Comparison of ENCODE assay signal across 20 cellular contexts in the genomic region with DNA sequence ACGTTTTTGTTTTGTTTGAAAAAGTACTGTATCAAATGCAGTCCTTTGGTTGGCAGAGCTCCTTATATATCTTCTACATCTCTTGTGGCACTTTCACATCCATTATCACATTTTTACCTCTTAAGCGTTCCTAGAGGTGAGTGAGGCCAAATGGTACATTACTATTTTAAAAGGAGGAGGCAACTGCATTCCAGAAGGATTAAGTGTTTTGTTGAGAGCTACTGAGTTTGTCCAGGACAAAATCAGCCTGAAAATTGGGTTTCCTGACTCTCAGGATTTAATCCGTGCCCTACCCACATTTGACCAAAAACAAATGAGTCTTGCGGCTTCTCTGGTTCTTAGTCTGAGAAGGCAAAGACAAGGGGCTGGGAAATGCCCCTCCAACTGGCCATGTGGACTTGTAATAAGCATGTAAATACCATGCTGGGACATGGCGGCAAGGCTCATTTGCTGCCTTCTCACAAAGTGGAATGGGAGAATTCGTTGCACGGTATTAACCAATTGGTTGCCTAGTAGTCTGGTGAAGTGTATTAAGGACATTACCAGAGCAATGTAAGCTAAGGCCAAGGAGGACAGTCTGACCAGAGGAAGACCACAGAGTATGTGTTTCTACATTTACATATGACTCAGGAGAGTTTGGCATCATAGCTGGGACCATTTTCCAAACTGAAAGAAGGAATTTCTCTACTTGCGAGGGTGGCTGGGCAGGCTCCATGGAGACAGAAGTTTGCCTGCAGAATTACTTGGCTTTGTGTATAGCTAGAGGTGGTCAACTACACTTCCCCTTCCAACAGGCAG.
DNase-seq lines count a peak whose midpoint lies in the region; ATAC-seq and TF ChIP-seq lines count a peak whose summit lies in the region.
"Had no signal": no experiment of that assay in that cellular context is flagged by ENCODE, and none has a peak within 500 bp of the region (broad histone marks: within the 10 kb centered on the region; RNA-seq: fewer than 3 reads in every experiment).

No MANE protein-coding gene starts in this region.

- TF ChIP-seq CTCF in fibroblast of mammary gland (conservative IDR thresholded peaks at IDR 0.05; ENCODE audit: control insufficient read depth, insufficient read depth, low read depth, low read length), result no peak

- peaks cover 17% of the 10 kb centered on the region for H3K4me1 Mint-ChIP-seq in activated CD8-positive, alpha-beta T cell treated with anti-CD3 and anti-CD28 coated beads, Interleukin-2, amount 10 ng/mL, durations not matched to agents 7 days and 5 days (ENCODE audit: low read depth)
- peaks cover 8% of the 10 kb centered on the region for H3K4me1 Mint-ChIP-seq in activated CD8-positive, alpha-beta memory T cell treated with anti-CD3 and anti-CD28 coated beads, Interleukin-2, amount 10 ng/mL, durations not matched to agents 7 days and 5 days

- POLR2A ChIA-PET in activated CD8-positive, alpha-beta T cell treated with anti-CD3 and anti-CD28 coated beads, Interleukin-2, amount 10 ng/mL, durations not matched to agents 7 days and 5 days (lab: Charles Lee), result no interaction called here

- H3K4me3 Mint-ChIP-seq in activated CD8-positive, alpha-beta T cell treated with anti-CD3 and anti-CD28 coated beads, Interleukin-2, amount 10 ng/mL, durations not matched to agents 7 days and 5 days, result no peak overlapping the region
- no peak overlapping the region for H3K4me3 Mint-ChIP-seq in activated CD8-positive, alpha-beta memory T cell treated with anti-CD3 and anti-CD28 coated beads, Interleukin-2, amount 10 ng/mL, durations not matched to agents 7 days and 5 days
- H3K4me3 Mint-ChIP-seq: activated CD8-positive, alpha-beta T cell treated with anti-CD3 and anti-CD28 coated beads for 36 hours; natural killer cell treated with Interleukin-12 subunit alpha and Interleukin-12 subunit beta and Interleukin-15 and Interleukin-18, amount 100 ng/mL, for 72 hours; stimulated activated naive CD8-positive, alpha-beta T cell treated with anti-CD3 and anti-CD28 coated beads, Interleukin-15, Interleukin-2, amounts not matched to agents 100 ng/mL and 50 ng/mL, for 24 hours had no signal

- H3K27ac Mint-ChIP-seq in activated CD8-positive, alpha-beta T cell treated with anti-CD3 and anti-CD28 coated beads, Interleukin-2, amount 10 ng/mL, durations not matched to agents 7 days and 5 days, result no peak overlapping the region
- no peak overlapping the region for H3K27ac Mint-ChIP-seq in activated CD8-positive, alpha-beta memory T cell treated with anti-CD3 and anti-CD28 coated beads, Interleukin-2, amount 10 ng/mL, durations not matched to agents 7 days and 5 days
- H3K27ac Mint-ChIP-seq: activated CD8-positive, alpha-beta T cell treated with anti-CD3 and anti-CD28 coated beads for 36 hours; natural killer cell treated with Interleukin-12 subunit alpha and Interleukin-12 subunit beta and Interleukin-15 and Interleukin-18, amount 100 ng/mL, for 72 hours; stimulated activated naive CD8-positive, alpha-beta T cell treated with anti-CD3 and anti-CD28 coated beads, Interleukin-15, Interleukin-2, amounts not matched to agents 100 ng/mL and 50 ng/mL, for 24 hours had no signal

- no peaks in the 10 kb centered on the region for H3K36me3 Mint-ChIP-seq in activated CD8-positive, alpha-beta T cell treated with anti-CD3 and anti-CD28 coated beads, Interleukin-2, amount 10 ng/mL, durations not matched to agents 7 days and 5 days (ENCODE audit: low read depth)
- no peaks in the 10 kb centered on the region for H3K36me3 Mint-ChIP-seq in activated CD8-positive, alpha-beta memory T cell treated with anti-CD3 and anti-CD28 coated beads, Interleukin-2, amount 10 ng/mL, durations not matched to agents 7 days and 5 days
- H3K36me3 Mint-ChIP-seq: natural killer cell treated with Interleukin-12 subunit alpha and Interleukin-12 subunit beta and Interleukin-15 and Interleukin-18, amount 100 ng/mL, for 72 hours had no signal

- CTCF ChIA-PET in activated CD8-positive, alpha-beta T cell treated with anti-CD3 and anti-CD28 coated beads, Interleukin-2, amount 10 ng/mL, durations not matched to agents 7 days and 5 days (lab: Charles Lee), result no interaction called here
- CTCF ChIA-PET in activated CD8-positive, alpha-beta memory T cell treated with anti-CD3 and anti-CD28 coated beads, Interleukin-2, amount 10 ng/mL, durations not matched to agents 7 days and 5 days (lab: Charles Lee), result no interaction called here

- DNase-seq in AG08396 (ENCODE audit: low spot score), result peak; percentile 61
- DNase-seq in M059J (ENCODE audit: low read depth), result peak; percentile 92
- peak; percentile 82 for DNase-seq in fibroblast of mammary gland (ENCODE audit: low read depth)
- DNase-seq in non-pigmented ciliary epithelial cell (ENCODE audit: low read depth), result peak; percentile 46
- no peak for DNase-seq in activated CD8-positive, alpha-beta T cell treated with anti-CD3 and anti-CD28 coated beads, Interleukin-2, amount 10 ng/mL, durations not matched to agents 7 days and 5 days
- DNase-seq in retina, result no peak
- DNase-seq in activated CD8-positive, alpha-beta memory T cell treated with anti-CD3 and anti-CD28 coated beads, Interleukin-2, amount 10 ng/mL, durations not matched to agents 7 days and 5 days, result no peak
- no peak for DNase-seq in cerebellum (ENCODE audit: low spot score)
- DNase-seq: ACHN; activated CD8-positive, alpha-beta T cell treated with anti-CD3 and anti-CD28 coated beads for 36 hours; activated effector memory CD4-positive, alpha-beta T cell treated with anti-CD3 and anti-CD28 coated beads, Interleukin-2, amount 50 U/mL, for 16 hours; hippocampal formation; left colon; NCI-H1092 treated with DMSO at 0.1 percent for 48 hours; NCI-H345; small intestine had no signal

- no peak for ATAC-seq in activated CD8-positive, alpha-beta T cell treated with anti-CD3 and anti-CD28 coated beads, Interleukin-2, amount 10 ng/mL, durations not matched to agents 7 days and 5 days
- ATAC-seq in activated CD8-positive, alpha-beta memory T cell treated with anti-CD3 and anti-CD28 coated beads, Interleukin-2, amount 10 ng/mL, durations not matched to agents 7 days and 5 days, result no peak
- ATAC-seq: activated CD8-positive, alpha-beta T cell treated with anti-CD3 and anti-CD28 coated beads for 36 hours; left colon; natural killer cell treated with Interleukin-12 subunit alpha and Interleukin-12 subunit beta and Interleukin-15 and Interleukin-18, amount 100 ng/mL, for 72 hours had no signal

- no peak overlapping the region for H3K4me3 ChIP-seq in fibroblast of mammary gland (ENCODE audit: control insufficient read depth, low read depth, low read length)
- H3K4me3 ChIP-seq: breast epithelium, SK-N-MC had no signal

- H3K27me3 Mint-ChIP-seq in activated CD8-positive, alpha-beta T cell treated with anti-CD3 and anti-CD28 coated beads, Interleukin-2, amount 10 ng/mL, durations not matched to agents 7 days and 5 days (ENCODE audit: low read depth), result peaks cover 4% of the 10 kb centered on the region
- peaks cover 31% of the 10 kb centered on the region for H3K27me3 Mint-ChIP-seq in activated CD8-positive, alpha-beta memory T cell treated with anti-CD3 and anti-CD28 coated beads, Interleukin-2, amount 10 ng/mL, durations not matched to agents 7 days and 5 days

- no peaks in the 10 kb centered on the region for H3K9me3 Mint-ChIP-seq in activated CD8-positive, alpha-beta T cell treated with anti-CD3 and anti-CD28 coated beads, Interleukin-2, amount 10 ng/mL, durations not matched to agents 7 days and 5 days (ENCODE audit: insufficient read depth)
- H3K9me3 Mint-ChIP-seq in activated CD8-positive, alpha-beta memory T cell treated with anti-CD3 and anti-CD28 coated beads, Interleukin-2, amount 10 ng/mL, durations not matched to agents 7 days and 5 days (ENCODE audit: low read depth), result no peaks in the 10 kb centered on the region
- H3K9me3 Mint-ChIP-seq: activated CD8-positive, alpha-beta T cell treated with anti-CD3 and anti-CD28 coated beads for 36 hours; natural killer cell treated with Interleukin-12 subunit alpha and Interleukin-12 subunit beta and Interleukin-15 and Interleukin-18, amount 100 ng/mL, for 72 hours; stimulated activated naive CD8-positive, alpha-beta T cell treated with anti-CD3 and anti-CD28 coated beads, Interleukin-15, Interleukin-2, amounts not matched to agents 100 ng/mL and 50 ng/mL, for 24 hours had no signal

Comparison
In these comparisons a context has a peak if more than half of its experiments do, and no peak if none do; other contexts are left out.
1. DNase-seq: peak in AG08396 (single experiment), M059J (single experiment), fibroblast of mammary gland (single experiment) and non-pigmented ciliary epithelial cell (single experiment); none in activated CD8-positive, alpha-beta T cell treated with anti-CD3 and anti-CD28 coated beads, Interleukin-2, amount 10 ng/mL, durations not matched to agents 7 days and 5 days (single experiment), retina (single experiment), activated CD8-positive, alpha-beta memory T cell treated with anti-CD3 and anti-CD28 coated beads, Interleukin-2, amount 10 ng/mL, durations not matched to agents 7 days and 5 days (single experiment) and cerebellum (single experiment).